ENCODE assay signal across 26 cellular contexts in the genomic region with DNA sequence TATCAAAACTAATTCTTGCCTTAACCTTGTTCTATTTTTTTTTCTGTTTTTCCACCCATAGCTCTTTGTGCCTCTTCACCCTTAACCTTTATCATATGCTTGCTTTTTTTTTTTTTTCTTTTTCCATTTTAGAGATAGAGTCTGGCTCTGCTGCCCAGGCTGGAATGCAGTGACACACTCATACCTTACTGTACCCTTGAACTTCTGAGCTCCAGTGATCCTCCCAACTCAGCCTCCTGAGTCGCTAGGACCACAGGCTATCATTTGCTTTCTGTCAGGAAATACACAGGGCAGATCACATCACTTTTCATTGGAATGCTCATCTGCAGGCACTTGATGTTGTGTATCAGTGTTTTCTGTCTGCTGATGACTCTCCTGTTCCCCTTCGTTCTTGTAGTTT.
"Had no signal": no experiment of that assay in that cellular context is flagged by ENCODE, and none has a peak within 500 bp of the region (broad histone marks: within the 10 kb centered on the region; RNA-seq: fewer than 3 reads in every experiment).

No MANE protein-coding gene starts in this region.

- H3K27ac Mint-ChIP-seq: dendritic cell treated with granulocyte-macrophage colony-stimulating factor and Interleukin-4, amounts not matched to agents 40 ng/mL and 50 ng/mL, for 4 days; effector memory CD8-positive, alpha-beta T cell; endodermal cell had no signal

- H3K4me1 Mint-ChIP-seq: endodermal cell had no signal

- H3K4me3 ChIP-seq: colonic mucosa, esophagus squamous epithelium, gastrocnemius medialis, heart right ventricle, left lung, lower lobe of right lung, mucosa of descending colon had no signal

- H3K27me3 ChIP-seq: colonic mucosa, esophagus squamous epithelium, gastrocnemius medialis, heart right ventricle, left lung had no signal

- H3K9me3 Mint-ChIP-seq: dendritic cell treated with granulocyte-macrophage colony-stimulating factor and Interleukin-4, amounts not matched to agents 40 ng/mL and 50 ng/mL, for 4 days; effector memory CD8-positive, alpha-beta T cell; endodermal cell; mesothelial cell of epicardium; naive B cell had no signal

- H3K36me3 ChIP-seq: colonic mucosa had no signal

- H3K9me3 ChIP-seq: colonic mucosa, esophagus squamous epithelium, gastrocnemius medialis, heart right ventricle, left lung, lower lobe of right lung, mucosa of descending colon had no signal

- FAIRE-seq: endometrium, islet of Langerhans, keratinocyte had no signal

- H3K27me3 Mint-ChIP-seq: dendritic cell treated with granulocyte-macrophage colony-stimulating factor and Interleukin-4, amounts not matched to agents 40 ng/mL and 50 ng/mL, for 4 days; effector memory CD8-positive, alpha-beta T cell; naive B cell had no signal

- H3K4me1 ChIP-seq: colonic mucosa, esophagus squamous epithelium, gastrocnemius medialis had no signal

- H3K27ac ChIP-seq: colonic mucosa, epithelial cell of prostate, esophagus squamous epithelium, gastrocnemius medialis, heart right ventricle, left lung, lower lobe of right lung had no signal

- DNase-seq: colonic mucosa; cortex of kidney; effector CD8-positive, alpha-beta T cell; effector memory CD8-positive, alpha-beta T cell; endodermal cell; erythroblast; esophagus squamous epithelium; foreskin fibroblast; foreskin melanocyte; gastrocnemius medialis; heart right ventricle; hippocampal formation; left cardiac atrium; left lung; left ventricle myocardium superior; lower lobe of right lung; mesenchymal stem cell; mucosa of descending colon; naive B cell had no signal

- H3K4me3 Mint-ChIP-seq: dendritic cell treated with granulocyte-macrophage colony-stimulating factor and Interleukin-4, amounts not matched to agents 40 ng/mL and 50 ng/mL, for 4 days; effector memory CD8-positive, alpha-beta T cell; endodermal cell; mesothelial cell of epicardium; naive B cell had no signal

- ATAC-seq: effector memory CD8-positive, alpha-beta T cell; esophagus mucosa; gastrocnemius medialis; heart right ventricle; left cardiac atrium; left lung; left ventricle myocardium superior; lower lobe of right lung; mucosa of descending colon had no signal
